Comparison of ENCODE assay signal across 23 cellular contexts in genomic region chr16:52677487-52677886, GRCh38.
"Had no signal": no experiment of that assay in that cellular context is flagged by ENCODE, and none has a peak within 500 bp of the region (broad histone marks: within the 10 kb centered on the region; RNA-seq: fewer than 3 reads in every experiment).

No MANE protein-coding gene starts in this region.

- H3K4me1 Mint-ChIP-seq: activated naive CD8-positive, alpha-beta T cell treated with anti-CD3 and anti-CD28 coated beads for 36 hours; memory B cell; stimulated activated naive CD8-positive, alpha-beta T cell treated with anti-CD3 and anti-CD28 coated beads, Interleukin-15, amount 100 ng/mL, for 72 hours had no signal

- H3K27me3 ChIP-seq: esophagus squamous epithelium, gastrocnemius medialis, pancreas, suprapubic skin, tibial nerve, uterus had no signal

- H3K9me3 ChIP-seq: esophagus squamous epithelium, gastrocnemius medialis, pancreas, psoas muscle, suprapubic skin, uterus had no signal

- H3K4me3 Mint-ChIP-seq: activated naive CD8-positive, alpha-beta T cell treated with anti-CD3 and anti-CD28 coated beads for 36 hours; activated T-cell treated with anti-CD3 and anti-CD28 coated beads, Interleukin-2, amount 50 U/mL, for 4 hours; memory B cell; natural killer cell treated with Interleukin-12 subunit alpha and Interleukin-12 subunit beta and Interleukin-15 and Interleukin-18, amount 100 ng/mL, for 72 hours; stimulated activated naive CD8-positive, alpha-beta T cell treated with anti-CD3 and anti-CD28 coated beads, Interleukin-15, amount 100 ng/mL, for 72 hours had no signal

- H3K4me1 ChIP-seq: esophagus squamous epithelium, gastrocnemius medialis, pancreas, psoas muscle, suprapubic skin, tibial nerve, uterus had no signal

- H3K36me3 Mint-ChIP-seq: activated naive CD8-positive, alpha-beta T cell treated with anti-CD3 and anti-CD28 coated beads for 36 hours; memory B cell; natural killer cell treated with Interleukin-12 subunit alpha and Interleukin-12 subunit beta and Interleukin-15 and Interleukin-18, amount 100 ng/mL, for 72 hours had no signal

- H3K36me3 ChIP-seq: esophagus squamous epithelium, gastrocnemius medialis, pancreas, suprapubic skin, tibial nerve, uterus had no signal

- H3K27ac ChIP-seq: coronary artery, esophagus squamous epithelium, gastrocnemius medialis, pancreas, psoas muscle, suprapubic skin, tibial nerve, uterus had no signal

- ATAC-seq: activated T-cell treated with anti-CD3 and anti-CD28 coated beads, Interleukin-2, amount 50 U/mL, for 4 hours; gastrocnemius medialis; natural killer cell treated with Interleukin-12 subunit alpha and Interleukin-12 subunit beta and Interleukin-15 and Interleukin-18, amount 100 ng/mL, for 72 hours; pancreas; psoas muscle; right cardiac atrium; stimulated activated naive CD8-positive, alpha-beta T cell treated with anti-CD3 and anti-CD28 coated beads, Interleukin-15, amount 100 ng/mL, for 72 hours had no signal

- H3K4me3 ChIP-seq: coronary artery, esophagus squamous epithelium, gastrocnemius medialis, pancreas, psoas muscle, suprapubic skin, tibial nerve, uterus had no signal

- H3K27ac Mint-ChIP-seq: activated naive CD8-positive, alpha-beta T cell treated with anti-CD3 and anti-CD28 coated beads for 36 hours; memory B cell; natural killer cell treated with Interleukin-12 subunit alpha and Interleukin-12 subunit beta and Interleukin-15 and Interleukin-18, amount 100 ng/mL, for 72 hours had no signal

- H3K9me3 Mint-ChIP-seq: activated naive CD8-positive, alpha-beta T cell treated with anti-CD3 and anti-CD28 coated beads for 36 hours; activated T-cell treated with anti-CD3 and anti-CD28 coated beads, Interleukin-2, amount 50 U/mL, for 4 hours had no signal

- DNase-seq: activated CD4-positive, alpha-beta T cell treated with anti-CD3 and anti-CD28 coated beads for 4 hours; activated CD4-positive, alpha-beta T cell treated with anti-CD3 and anti-CD28 coated beads, Interleukin-2, amount 50 U/mL, for 48 hours; activated CD4-positive, CD25-positive, alpha-beta regulatory T cell; activated CD8-positive, alpha-beta memory T cell treated with anti-CD3 and anti-CD28 coated beads, Interleukin-2, amount 50 U/mL, for 48 hours; activated naive CD4-positive, alpha-beta T cell treated with Interleukin-2 at 50 U/mL for 16 hours; activated naive CD8-positive, alpha-beta T cell treated with anti-CD3 and anti-CD28 coated beads for 36 hours; activated T-cell treated with anti-CD3 and anti-CD28 coated beads, Interleukin-2, amount 50 U/mL, for 4 hours; cerebellar nuclear complex; esophagus squamous epithelium; gastrocnemius medialis; hypothalamus; pancreas; psoas muscle; right cardiac atrium; stimulated activated CD4-positive, alpha-beta T cell treated with anti-CD3 and anti-CD28 coated beads, Interleukin-1b, Interleukin-23, amount 100 ng/mL, for 48 hours; stimulated activated naive CD8-positive, alpha-beta T cell treated with anti-CD3 and anti-CD28 coated beads, Interleukin-15, amount 100 ng/mL, for 72 hours; T1000; uterus had no signal

- H3K27me3 Mint-ChIP-seq: activated naive CD8-positive, alpha-beta T cell treated with anti-CD3 and anti-CD28 coated beads for 36 hours; memory B cell; natural killer cell treated with Interleukin-12 subunit alpha and Interleukin-12 subunit beta and Interleukin-15 and Interleukin-18, amount 100 ng/mL, for 72 hours; stimulated activated naive CD8-positive, alpha-beta T cell treated with anti-CD3 and anti-CD28 coated beads, Interleukin-15, amount 100 ng/mL, for 72 hours had no signal
